16 cellular contexts compared by ENCODE assay signal in genomic region chrX:16743604-16744325, GRCh38. TPM values are rescaled to one million over a fixed set of nuclear protein-coding genes. Genes with fewer than 3 reads are reported as not detected.
DNase-seq lines count a peak whose midpoint lies in the region; ATAC-seq and TF ChIP-seq lines count a peak whose summit lies in the region.
"Had no signal": no experiment of that assay in that cellular context is flagged by ENCODE, and none has a peak within 500 bp of the region (broad histone marks: within the 10 kb centered on the region; RNA-seq: fewer than 3 reads in every experiment).

No MANE protein-coding gene starts in this region.

- CTCF ChIA-PET in AG04449 (lab: Yijun Ruan, JAX), result interaction anchor here (0.8 to 1.2 kb wide), 3 partner anchors 11 to 21 kb away, joined by 3 to 4 read pairs (median 3); no protein-coding TSS in a partner anchor

- no peaks in the 10 kb centered on the region for H3K9me3 Mint-ChIP-seq in natural killer cell treated with Interleukin-12 subunit alpha and Interleukin-12 subunit beta and Interleukin-15 and Interleukin-18, amount 100 ng/mL, for 72 hours
- no peaks in the 10 kb centered on the region for H3K9me3 Mint-ChIP-seq in stimulated activated naive B cell treated with anti-CD40 and anti-IgM and Interleukin-4, amounts not matched to agents 10 μg/mL and 1 μg/mL and 100 μg/mL, for 72 hours
- H3K9me3 Mint-ChIP-seq: CD4-positive, CD25-positive, alpha-beta regulatory T cell; immature natural killer cell; neural progenitor cell had no signal

- H3K4me3 ChIP-seq in AG04449 (ENCODE audit: low read depth, low read length), result no peak overlapping the region
- H3K4me3 ChIP-seq: neural progenitor cell, stomach had no signal

- peak; percentile 44 for TF ChIP-seq CTCF in AG04449 (IDR thresholded peaks at IDR 0.05; ENCODE audit: insufficient read depth, low read length, missing control alignments)

- H3K27ac Mint-ChIP-seq in natural killer cell treated with Interleukin-12 subunit alpha and Interleukin-12 subunit beta and Interleukin-15 and Interleukin-18, amount 100 ng/mL, for 72 hours, result no peak overlapping the region
- H3K27ac Mint-ChIP-seq in stimulated activated naive B cell treated with anti-CD40 and anti-IgM and Interleukin-4, amounts not matched to agents 10 μg/mL and 1 μg/mL and 100 μg/mL, for 72 hours, result no peak overlapping the region
- H3K27ac Mint-ChIP-seq: activated CD8-positive, alpha-beta T cell treated with anti-CD3 and anti-CD28 coated beads, Interleukin-2, amount 10 ng/mL, durations not matched to agents 7 days and 5 days; activated naive CD8-positive, alpha-beta T cell; neural progenitor cell had no signal

- no peaks in the 10 kb centered on the region for H3K27me3 Mint-ChIP-seq in natural killer cell treated with Interleukin-12 subunit alpha and Interleukin-12 subunit beta and Interleukin-15 and Interleukin-18, amount 100 ng/mL, for 72 hours
- no peaks in the 10 kb centered on the region for H3K27me3 Mint-ChIP-seq in stimulated activated naive B cell treated with anti-CD40 and anti-IgM and Interleukin-4, amounts not matched to agents 10 μg/mL and 1 μg/mL and 100 μg/mL, for 72 hours
- H3K27me3 Mint-ChIP-seq: activated naive CD8-positive, alpha-beta T cell; CD4-positive, CD25-positive, alpha-beta regulatory T cell had no signal

- peaks cover 0 to 2% of the 10 kb centered on the region in 2 donors for H3K4me1 Mint-ChIP-seq in natural killer cell treated with Interleukin-12 subunit alpha and Interleukin-12 subunit beta and Interleukin-15 and Interleukin-18, amount 100 ng/mL, for 72 hours (ENCODE audit: low read depth in 2 of 2)
- peaks cover 0 to 2% of the 10 kb centered on the region in 2 donors for H3K4me1 Mint-ChIP-seq in stimulated activated naive B cell treated with anti-CD40 and anti-IgM and Interleukin-4, amounts not matched to agents 10 μg/mL and 1 μg/mL and 100 μg/mL, for 72 hours
- H3K4me1 Mint-ChIP-seq: immature natural killer cell had no signal

- DNase-seq in AG04449 (ENCODE audit: low read depth, low spot score) (peak; percentile 38), HCEC 1CT (peak; percentile 76), amniotic epithelial cell (ENCODE audit: low read depth) (peak; percentile 87), iris pigment epithelial cell (ENCODE audit: low read depth) (peak; percentile 86)
- DNase-seq in natural killer cell treated with Interleukin-12 subunit alpha and Interleukin-12 subunit beta and Interleukin-15 and Interleukin-18, amount 100 ng/mL, for 72 hours (ENCODE audit: low spot score), result no peak
- no peak for DNase-seq in stimulated activated CD8-positive, alpha-beta memory T cell treated with anti-CD3 and anti-CD28 coated beads, Interleukin-4, amount 100 ng/mL, for 48 hours
- no peak for DNase-seq in stimulated activated naive B cell treated with anti-CD40 and anti-IgM and Interleukin-4, amounts not matched to agents 10 μg/mL and 1 μg/mL and 100 μg/mL, for 72 hours
- DNase-seq: activated CD8-positive, alpha-beta T cell treated with anti-CD3 and anti-CD28 coated beads, Interleukin-2, amount 10 ng/mL, durations not matched to agents 7 days and 5 days; CD4-positive, CD25-positive, alpha-beta regulatory T cell; immature natural killer cell; NCI-H146; stomach; T-helper 2 cell had no signal

- H3K4me3 Mint-ChIP-seq in natural killer cell treated with Interleukin-12 subunit alpha and Interleukin-12 subunit beta and Interleukin-15 and Interleukin-18, amount 100 ng/mL, for 72 hours, result no peak overlapping the region
- H3K4me3 Mint-ChIP-seq in stimulated activated naive B cell treated with anti-CD40 and anti-IgM and Interleukin-4, amounts not matched to agents 10 μg/mL and 1 μg/mL and 100 μg/mL, for 72 hours, result no peak overlapping the region
- H3K4me3 Mint-ChIP-seq: activated CD8-positive, alpha-beta T cell treated with anti-CD3 and anti-CD28 coated beads, Interleukin-2, amount 10 ng/mL, durations not matched to agents 7 days and 5 days; activated naive CD8-positive, alpha-beta T cell; immature natural killer cell; neural progenitor cell had no signal

- POLR2A ChIA-PET in AG04449 (lab: Yijun Ruan, JAX), result interaction anchor here (1.4 kb wide), 1 partner anchor 25 kb away, joined by 3 read pairs; the partner anchor contains the start of gene SYAP1

- H3K36me3 Mint-ChIP-seq in natural killer cell treated with Interleukin-12 subunit alpha and Interleukin-12 subunit beta and Interleukin-15 and Interleukin-18, amount 100 ng/mL, for 72 hours, result no peaks in the 10 kb centered on the region
- H3K36me3 Mint-ChIP-seq in stimulated activated naive B cell treated with anti-CD40 and anti-IgM and Interleukin-4, amounts not matched to agents 10 μg/mL and 1 μg/mL and 100 μg/mL, for 72 hours, result peaks cover 17 to 60% of the 10 kb centered on the region in 2 donors

- ATAC-seq in natural killer cell treated with Interleukin-12 subunit alpha and Interleukin-12 subunit beta and Interleukin-15 and Interleukin-18, amount 100 ng/mL, for 72 hours, result no peak
- ATAC-seq in GM19455 (IDR thresholded peaks at IDR 0.05; ENCODE audit: unreplicated experiment), result no peak
- no peak for ATAC-seq in stimulated activated naive B cell treated with anti-CD40 and anti-IgM and Interleukin-4, amounts not matched to agents 10 μg/mL and 1 μg/mL and 100 μg/mL, for 72 hours (replicated peaks)
- ATAC-seq: activated CD8-positive, alpha-beta T cell treated with anti-CD3 and anti-CD28 coated beads, Interleukin-2, amount 10 ng/mL, durations not matched to agents 7 days and 5 days had no signal

RNA-seq across cellular contexts. Expression of gene SYAP1, which starts 24.4 kb away (rescaled TPM):
- 10 to 100 TPM; 12.7 to 22.8 TPM for total RNA-seq in natural killer cell treated with Interleukin-12 subunit alpha and Interleukin-12 subunit beta and Interleukin-15 and Interleukin-18, amount 100 ng/mL, for 72 hours

RNA-seq across cellular contexts. Expression of gene CTPS2, which starts 31.3 kb away (rescaled TPM):
- 1 to 10 TPM; 3.8 to 5.8 TPM for total RNA-seq in natural killer cell treated with Interleukin-12 subunit alpha and Interleukin-12 subunit beta and Interleukin-15 and Interleukin-18, amount 100 ng/mL, for 72 hours

RNA-seq across cellular contexts. Expression of gene TXLNG, which starts 42.5 kb away (rescaled TPM):
- total RNA-seq in natural killer cell treated with Interleukin-12 subunit alpha and Interleukin-12 subunit beta and Interleukin-15 and Interleukin-18, amount 100 ng/mL, for 72 hours, result 10 to 100 TPM; 15.3 to 16.0 TPM

Comparison
In these comparisons a context has a peak if more than half of its experiments do, and no peak if none do; other contexts are left out.
1. DNase-seq: peak in AG04449 (single experiment), HCEC 1CT (single experiment), amniotic epithelial cell (single experiment) and iris pigment epithelial cell (single experiment); none in natural killer cell treated with Interleukin-12 subunit alpha and Interleukin-12 subunit beta and Interleukin-15 and Interleukin-18, amount 100 ng/mL, for 72 hours (single experiment), stimulated activated CD8-positive, alpha-beta memory T cell treated with anti-CD3 and anti-CD28 coated beads, Interleukin-4, amount 100 ng/mL, for 48 hours (single experiment) and stimulated activated naive B cell treated with anti-CD40 and anti-IgM and Interleukin-4, amounts not matched to agents 10 μg/mL and 1 μg/mL and 100 μg/mL, for 72 hours (single experiment).